Comparison of ENCODE assay signal across 17 cellular contexts in genomic region chr7:41425926-41426325, GRCh38.
DNase-seq lines count a peak whose midpoint lies in the region; ATAC-seq and TF ChIP-seq lines count a peak whose summit lies in the region.
"Had no signal": no experiment of that assay in that cellular context is flagged by ENCODE, and none has a peak within 500 bp of the region (broad histone marks: within the 10 kb centered on the region; RNA-seq: fewer than 3 reads in every experiment).

No MANE protein-coding gene starts in this region.

- no peaks in the 10 kb centered on the region for H3K79me1 ChIP-seq in trophoblast cell (ENCODE audit: low read length)

- no peak overlapping the region for H3K4ac ChIP-seq in trophoblast cell (ENCODE audit: low read depth, low read length)

- no peaks in the 10 kb centered on the region for H3F3A ChIP-seq in GM23338 (replicated peaks; ENCODE audit: low read depth)

- peak; percentile 58 for ATAC-seq in esophagus mucosa
- ATAC-seq in GM23338 = no peak
- ATAC-seq in natural killer cell treated with Interleukin-12 subunit alpha and Interleukin-12 subunit beta and Interleukin-15 and Interleukin-18, amount 100 ng/mL, for 72 hours = no peak
- ATAC-seq in left lung = no peak
- ATAC-seq: activated CD8-positive, alpha-beta memory T cell treated with anti-CD3 and anti-CD28 coated beads, Interleukin-2, amount 10 ng/mL, durations not matched to agents 7 days and 5 days; upper lobe of right lung had no signal

- no peaks in the 10 kb centered on the region for H3K79me2 ChIP-seq in trophoblast cell (ENCODE audit: control insufficient read depth, insufficient read depth, low read length, poor library complexity)
- no peaks in the 10 kb centered on the region for H3K79me2 ChIP-seq in GM23338 (replicated peaks; ENCODE audit: insufficient read depth)

- H3K9me2 ChIP-seq in GM23338 (ENCODE audit: insufficient read depth) = peaks cover 9% of the 10 kb centered on the region; the same call in 1 of the 2 replicates

- H2AFZ ChIP-seq in trophoblast cell (ENCODE audit: insufficient read depth, low read length, poor library complexity) = no peak overlapping the region
- H2AFZ ChIP-seq in GM23338 = no peak overlapping the region

- no peak overlapping the region for H2AK5ac ChIP-seq in trophoblast cell (ENCODE audit: low read length)

- no peaks in the 10 kb centered on the region for H3K4me1 Mint-ChIP-seq in GM23338
- no peaks in the 10 kb centered on the region for H3K4me1 Mint-ChIP-seq in natural killer cell treated with Interleukin-12 subunit alpha and Interleukin-12 subunit beta and Interleukin-15 and Interleukin-18, amount 100 ng/mL, for 72 hours (ENCODE audit: low read depth in 2 of 2)
- H3K4me1 Mint-ChIP-seq: activated CD8-positive, alpha-beta memory T cell treated with anti-CD3 and anti-CD28 coated beads, Interleukin-2, amount 10 ng/mL, durations not matched to agents 7 days and 5 days had no signal

- H3K9me3 Mint-ChIP-seq in GM23338 = no peaks in the 10 kb centered on the region
- H3K9me3 Mint-ChIP-seq in natural killer cell treated with Interleukin-12 subunit alpha and Interleukin-12 subunit beta and Interleukin-15 and Interleukin-18, amount 100 ng/mL, for 72 hours = peaks cover 14% of the 10 kb centered on the region

- H2BK120ac ChIP-seq in trophoblast cell (ENCODE audit: insufficient read depth, low read length, poor library complexity) = no peak overlapping the region

- no peak overlapping the region for H3K27ac ChIP-seq in RWPE1
- H3K27ac ChIP-seq in trophoblast cell (ENCODE audit: low read depth, low read length) = no peak overlapping the region
- H3K27ac ChIP-seq in GM23338 (ENCODE audit: low read depth) = no peak overlapping the region
- no peak overlapping the region for H3K27ac ChIP-seq in left lung
- H3K27ac ChIP-seq: upper lobe of right lung, WERI-Rb-1 had no signal

- no peaks in the 10 kb centered on the region for H3K36me3 Mint-ChIP-seq in GM23338 (ENCODE audit: low read depth)
- no peaks in the 10 kb centered on the region for H3K36me3 Mint-ChIP-seq in natural killer cell treated with Interleukin-12 subunit alpha and Interleukin-12 subunit beta and Interleukin-15 and Interleukin-18, amount 100 ng/mL, for 72 hours
- H3K36me3 Mint-ChIP-seq: activated CD8-positive, alpha-beta memory T cell treated with anti-CD3 and anti-CD28 coated beads, Interleukin-2, amount 10 ng/mL, durations not matched to agents 7 days and 5 days had no signal

- no peak overlapping the region for H3K14ac ChIP-seq in trophoblast cell (ENCODE audit: low read length)

- no peak overlapping the region for H3K18ac ChIP-seq in trophoblast cell (ENCODE audit: low read length)

- H3K4me1 ChIP-seq in trophoblast cell (ENCODE audit: control insufficient read depth in 1 of 2, insufficient read depth in 2 of 2, low read length in 2 of 2) = no peaks in the 10 kb centered on the region
- H3K4me1 ChIP-seq in GM23338 (ENCODE audit: insufficient read depth) = no peaks in the 10 kb centered on the region
- no peaks in the 10 kb centered on the region for H3K4me1 ChIP-seq in left lung
- H3K4me1 ChIP-seq: upper lobe of right lung had no signal

- no peak overlapping the region for H2BK12ac ChIP-seq in trophoblast cell (ENCODE audit: low read length)

- no peak overlapping the region for H3K27ac Mint-ChIP-seq in GM23338
- H3K27ac Mint-ChIP-seq in natural killer cell treated with Interleukin-12 subunit alpha and Interleukin-12 subunit beta and Interleukin-15 and Interleukin-18, amount 100 ng/mL, for 72 hours = no peak overlapping the region
- H3K27ac Mint-ChIP-seq: activated CD8-positive, alpha-beta memory T cell treated with anti-CD3 and anti-CD28 coated beads, Interleukin-2, amount 10 ng/mL, durations not matched to agents 7 days and 5 days; progenitor cell of endocrine pancreas had no signal

- no peak overlapping the region for H3K23ac ChIP-seq in trophoblast cell (ENCODE audit: low read length)

- no peaks in the 10 kb centered on the region for H3K27me3 Mint-ChIP-seq in GM23338 (ENCODE audit: insufficient read depth, low read depth, poor library complexity)
- no peaks in the 10 kb centered on the region for H3K27me3 Mint-ChIP-seq in natural killer cell treated with Interleukin-12 subunit alpha and Interleukin-12 subunit beta and Interleukin-15 and Interleukin-18, amount 100 ng/mL, for 72 hours
- H3K27me3 Mint-ChIP-seq: activated CD8-positive, alpha-beta memory T cell treated with anti-CD3 and anti-CD28 coated beads, Interleukin-2, amount 10 ng/mL, durations not matched to agents 7 days and 5 days had no signal

- no peak overlapping the region for H3K4me3 Mint-ChIP-seq in GM23338
- no peak overlapping the region for H3K4me3 Mint-ChIP-seq in natural killer cell treated with Interleukin-12 subunit alpha and Interleukin-12 subunit beta and Interleukin-15 and Interleukin-18, amount 100 ng/mL, for 72 hours
- H3K4me3 Mint-ChIP-seq: activated CD8-positive, alpha-beta memory T cell treated with anti-CD3 and anti-CD28 coated beads, Interleukin-2, amount 10 ng/mL, durations not matched to agents 7 days and 5 days had no signal

- WGBS in trophoblast cell (ENCODE audit: extremely low coverage, insufficient coverage, insufficient read length) = no CpG with 5 or more reads among the region's 3 CpGs

- H3K36me3 ChIP-seq in trophoblast cell (ENCODE audit: control insufficient read depth in 1 of 2, insufficient read depth in 2 of 2, low read length in 2 of 2) (no peaks in the 10 kb centered on the region), GM23338 (ENCODE audit: insufficient read depth) (no peaks in the 10 kb centered on the region), left lung (no peaks in the 10 kb centered on the region)
- H3K36me3 ChIP-seq: upper lobe of right lung, WERI-Rb-1 had no signal

- TF ChIP-seq CTCF in RWPE1 (conservative IDR thresholded peaks at IDR 0.05; ENCODE audit: low read depth) = no peak
- TF ChIP-seq CTCF in GM23338 (conservative IDR thresholded peaks at IDR 0.05; ENCODE audit: low read depth in 2 of 2) = no peak
- no peak for TF ChIP-seq CTCF in left lung (IDR thresholded peaks at IDR 0.05)

- no peaks in the 10 kb centered on the region for H4K20me1 ChIP-seq in GM23338 (replicated peaks; ENCODE audit: insufficient read depth)

- DNase-seq in EL = peak; percentile 83
- DNase-seq in RWPE1 (ENCODE audit: low spot score) = peak; percentile 81
- DNase-seq in trophoblast cell = peak; percentile 25 to 49
- no peak for DNase-seq in GM23338 (ENCODE audit: low spot score)
- no peak for DNase-seq in natural killer cell treated with Interleukin-12 subunit alpha and Interleukin-12 subunit beta and Interleukin-15 and Interleukin-18, amount 100 ng/mL, for 72 hours (ENCODE audit: low spot score)
- no peak for DNase-seq in OCI-M1 (lab: John Stamatoyannopoulos, UW)
- no peak for DNase-seq in left lung
- DNase-seq: activated CD8-positive, alpha-beta memory T cell treated with anti-CD3 and anti-CD28 coated beads, Interleukin-2, amount 10 ng/mL, durations not matched to agents 7 days and 5 days; activated naive CD4-positive, alpha-beta T cell treated with Interleukin-2 at 50 U/mL for 16 hours; C1 segment of cervical spinal cord; Kasumi-1; NCI-H2081; stimulated activated CD4-positive, alpha-beta T cell treated with anti-CD3 and anti-CD28 coated beads, Interleukin-2, amount 100 ng/mL, for 24 hours; upper lobe of right lung; WERI-Rb-1 had no signal

- H4K91ac ChIP-seq in trophoblast cell (ENCODE audit: low read depth, low read length) = no peak overlapping the region

- H3K9ac ChIP-seq in trophoblast cell (ENCODE audit: low read length) = no peak overlapping the region

- H3K27me3 ChIP-seq in trophoblast cell (ENCODE audit: insufficient read depth, low read length) (no peaks in the 10 kb centered on the region), GM23338 (ENCODE audit: insufficient read depth) (no peaks in the 10 kb centered on the region), left lung (no peaks in the 10 kb centered on the region)
- H3K27me3 ChIP-seq: upper lobe of right lung had no signal

- intact Hi-C loops in left lung (cut with DNase I) = no loop called here

- CTCF ChIA-PET in RWPE1 (lab: Yijun Ruan, JAX) = no interaction called here

- H4K12ac ChIP-seq in trophoblast cell (ENCODE audit: low read depth, low read length) = no peak overlapping the region

- no peak overlapping the region for H4K8ac ChIP-seq in trophoblast cell (ENCODE audit: low read depth, low read length)

- H2BK5ac ChIP-seq in trophoblast cell (ENCODE audit: low read depth, low read length, poor library complexity) = no peak overlapping the region

- POLR2A ChIA-PET in RWPE1 (lab: Yijun Ruan, JAX; ENCODE audit: low non-redundant PET) = no interaction called here

- no peak overlapping the region for H3K4me3 ChIP-seq in trophoblast cell (ENCODE audit: low read depth, low read length)
- no peak overlapping the region for H3K4me3 ChIP-seq in GM23338
- H3K4me3 ChIP-seq in left lung = no peak overlapping the region
- H3K4me3 ChIP-seq: upper lobe of right lung had no signal

- H3K9me3 ChIP-seq in trophoblast cell (ENCODE audit: insufficient read depth, low read depth, low read length) (no peaks in the 10 kb centered on the region), left lung (no peaks in the 10 kb centered on the region)
- H3K9me3 ChIP-seq: upper lobe of right lung had no signal

- H3K4me2 ChIP-seq in trophoblast cell (ENCODE audit: low read length) (no peak overlapping the region), GM23338 (no peak overlapping the region)

TF ChIP-seq in GM23338, 12 proteins besides CTCF, POLR2A, EP300 and RAD21 (continues in another document):
- TF ChIP-seq NANOG (IDR thresholded peaks at IDR 0.05; ENCODE audit: borderline replicate concordance) (no peak), EZH2phosphoT487 (IDR thresholded peaks at IDR 0.05; ENCODE audit: unreplicated experiment) (no peak), POLR2AphosphoS5 (IDR thresholded peaks at IDR 0.05; ENCODE audit: low read depth) (no peak)

Comparison
In these comparisons a context has a peak if more than half of its experiments do, and no peak if none do; other contexts are left out.
1. DNase-seq: peak in EL (single experiment), RWPE1 (single experiment) and trophoblast cell (2 of 2); none in GM23338 (single experiment), natural killer cell treated with Interleukin-12 subunit alpha and Interleukin-12 subunit beta and Interleukin-15 and Interleukin-18, amount 100 ng/mL, for 72 hours (single experiment), OCI-M1 (single experiment) and left lung (0 of 2).